5 cellular contexts compared by ENCODE assay signal in genomic region chr11:50170115-50170514, GRCh38.
"Had no signal": no experiment of that assay in that cellular context is flagged by ENCODE, and none has a peak within 500 bp of the region (broad histone marks: within the 10 kb centered on the region; RNA-seq: fewer than 3 reads in every experiment).

No MANE protein-coding gene starts in this region.

- DNase-seq: H9, HCEC 1CT, IMR-90 had no signal

- H3K4me3 ChIP-seq: GM23338, K562 had no signal

- H3K4me2 ChIP-seq: GM23338 had no signal

- H2AFZ ChIP-seq: GM23338 had no signal

- ATAC-seq: GM23338, K562 had no signal
